Comparison of ENCODE assay signal across 8 cellular contexts in the genomic region with DNA sequence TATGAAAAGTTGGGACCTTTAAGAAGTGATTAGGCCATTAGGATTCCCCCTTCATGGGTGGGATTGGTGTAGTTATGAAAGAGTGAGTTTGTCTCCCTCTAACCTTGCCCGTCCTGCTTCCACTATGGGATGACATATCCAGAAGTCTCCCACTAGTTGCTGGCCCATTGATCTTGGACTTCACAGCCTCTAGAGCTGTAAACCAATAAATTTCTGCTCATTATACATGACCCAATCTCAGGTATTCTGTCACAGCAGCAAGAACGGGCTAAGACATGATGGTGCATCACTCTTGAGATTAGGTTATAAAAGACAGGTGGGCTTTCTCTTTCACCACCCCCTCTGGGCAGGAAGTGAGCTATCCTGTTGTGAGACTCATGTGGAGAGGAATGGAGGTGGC. TPM values are rescaled to one million over a fixed set of nuclear protein-coding genes. Genes with fewer than 3 reads are reported as not detected.
"Had no signal": no experiment of that assay in that cellular context is flagged by ENCODE, and none has a peak within 500 bp of the region (broad histone marks: within the 10 kb centered on the region; RNA-seq: fewer than 3 reads in every experiment).

No MANE protein-coding gene starts in this region.

- FAIRE-seq: H1, H54, K562 had no signal

- H3K4me3 ChIP-seq: GM23338, K562 had no signal

- H3K4me2 ChIP-seq: GM23338 had no signal

- H2AFZ ChIP-seq: GM23338 had no signal

- DNase-seq: H9, HCEC 1CT, IMR-90 had no signal

- ATAC-seq: GM23338, K562 had no signal

RNA-seq across cellular contexts. Expression of a gene that starts 8.6 kb away (rescaled TPM):
- total RNA-seq: HT-29 had no signal
- polyA plus RNA-seq: K562 had no signal
